ENCODE assay signal across 19 cellular contexts in the genomic region with DNA sequence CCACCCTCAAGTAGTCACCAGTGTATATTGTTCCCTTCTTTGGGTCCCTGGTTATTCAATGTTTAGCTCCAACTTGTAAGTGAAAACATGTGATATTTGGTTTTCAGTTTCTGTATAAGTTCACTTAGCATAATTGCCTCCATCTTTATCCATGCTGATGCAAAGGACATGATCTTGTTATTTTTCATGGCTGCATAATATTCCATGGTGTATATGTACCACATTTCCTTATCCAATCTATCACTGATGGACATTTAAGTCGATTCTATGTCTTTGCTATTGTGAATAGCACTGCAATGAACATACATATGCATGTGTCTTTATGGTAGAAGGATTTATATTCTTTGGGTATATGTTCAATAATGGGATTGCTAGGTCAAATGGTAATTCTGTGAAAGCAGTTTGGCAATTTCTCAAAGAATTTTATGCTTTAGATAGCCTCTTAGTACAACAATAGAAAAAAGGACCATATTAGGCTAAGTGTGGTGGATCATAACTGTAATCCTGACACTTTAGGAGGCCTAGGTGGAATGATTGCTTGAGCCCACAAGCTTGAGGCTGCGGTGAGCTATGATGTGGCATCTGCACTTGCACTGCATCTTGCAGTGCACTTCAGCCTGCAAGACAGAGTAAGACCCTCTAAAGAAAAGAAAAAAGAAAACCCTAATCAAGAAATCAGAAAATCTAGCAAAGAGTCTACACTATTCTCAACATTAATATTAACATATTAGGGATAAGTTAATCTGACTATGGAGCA.
"Had no signal": no experiment of that assay in that cellular context is flagged by ENCODE, and none has a peak within 500 bp of the region (broad histone marks: within the 10 kb centered on the region; RNA-seq: fewer than 3 reads in every experiment).

No MANE protein-coding gene starts in this region.

- ATAC-seq: Panc1, PC-3 had no signal

- H3K27ac ChIP-seq: RWPE1 had no signal

- DNase-seq: Kasumi-1; KG1; NCI-H1092 treated with DMSO at 0.1 percent for 48 hours; NCI-H1436; NCI-H187; NCI-H2029; NCI-H2081 treated with DMSO at 0.1 percent for 48 hours; NCI-H2171; NCI-H226; NCI-H446; NCI-H510A; NCI-H524 treated with DMSO at 0.1 percent for 48 hours; NCI-H69; NCI-H774; NK-92 treated with Interleukin-12 subunit alpha and Interleukin-12 subunit beta, amount 100 ng/mL, for 24 hours; SHP77 had no signal
